In the genomic region with DNA sequence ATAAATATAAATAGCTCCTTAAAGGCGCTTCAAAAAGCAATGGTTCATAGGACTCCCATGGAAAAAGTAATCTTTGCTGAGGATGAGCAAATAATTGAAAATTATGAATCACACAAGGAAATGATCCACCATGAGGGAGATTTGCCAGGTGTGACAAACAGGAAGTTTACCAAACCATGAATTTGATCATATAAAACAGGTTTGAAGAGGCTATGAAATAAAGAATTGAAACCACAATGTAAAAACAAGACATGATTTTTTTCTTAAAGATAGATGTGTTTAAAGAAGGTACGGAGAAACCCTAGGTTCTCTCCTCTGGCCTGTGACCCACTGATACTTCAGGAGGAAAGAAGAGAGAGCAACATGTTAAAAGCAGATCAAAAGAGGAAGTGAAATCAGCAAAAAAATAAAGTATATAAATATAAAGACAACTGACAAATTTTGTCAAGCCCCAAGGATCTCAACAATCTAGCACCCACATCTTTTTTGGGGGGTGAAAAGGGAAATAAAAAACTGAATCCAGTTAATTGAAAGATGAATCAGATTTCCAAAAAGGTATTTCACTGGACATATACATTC, we compare ENCODE assay signal across 10 cellular contexts.
DNase-seq lines count a peak whose midpoint lies in the region; ATAC-seq and TF ChIP-seq lines count a peak whose summit lies in the region.
"Had no signal": no experiment of that assay in that cellular context is flagged by ENCODE, and none has a peak within 500 bp of the region (broad histone marks: within the 10 kb centered on the region; RNA-seq: fewer than 3 reads in every experiment).

No MANE protein-coding gene starts in this region.

- H3K4me3 ChIP-seq in PC-3 (ENCODE audit: low read length) (peak overlapping the region; percentile 12; the same call in 1 of the 2 replicates), upper lobe of right lung (no peak overlapping the region)

- peak overlapping the region; percentile 64 for H3K9ac ChIP-seq in PC-3 (ENCODE audit: low read length)

- CTCF ChIA-PET in PC-3 (lab: Charles Lee): interaction anchor here (0.7 to 1.0 kb wide), 5 partner anchors 37 to 154 kb away, joined by 3 to 4 read pairs (median 4); no protein-coding TSS in a partner anchor

- H3K9me3 ChIP-seq in PC-3 (ENCODE audit: low read length) (no peaks in the 10 kb centered on the region), upper lobe of right lung (no peaks in the 10 kb centered on the region)

- no peaks in the 10 kb centered on the region for H3K79me2 ChIP-seq in PC-3 (ENCODE audit: low read length)

- H3K27ac ChIP-seq in PC-3 (ENCODE audit: low read length) (peak overlapping the region; percentile 88), upper lobe of right lung (no peak overlapping the region)

- H3K27me3 ChIP-seq in PC-3 (ENCODE audit: low read length) (no peaks in the 10 kb centered on the region), upper lobe of right lung (no peaks in the 10 kb centered on the region)

- H3K4me2 ChIP-seq in PC-3 (ENCODE audit: low read length): peak overlapping the region; percentile 58

- peaks cover 13% of the 10 kb centered on the region for H3F3A ChIP-seq in PC-3 (ENCODE audit: low read length, unreplicated experiment)

- H3K9me2 ChIP-seq in PC-3 (replicated peaks; ENCODE audit: low read length): no peaks in the 10 kb centered on the region

- POLR2A ChIA-PET in PC-3 (lab: Charles Lee; ENCODE audit: unreplicated experiment): interaction anchor here (0.6 kb wide), 5 partner anchors 37 to 755 kb away, joined by 3 to 5 read pairs (median 3); no protein-coding TSS in a partner anchor

- peak; percentile 21 for DNase-seq in CD1c-positive myeloid dendritic cell (ENCODE audit: extremely low spot score)
- DNase-seq in PC-3: peak; percentile 100
- no peak for DNase-seq in cerebellar nuclear complex (lab: John Stamatoyannopoulos, UW)
- DNase-seq in SW480 (ENCODE audit: low spot score): no peak
- DNase-seq in kidney glomerular epithelial cell (lab: John Stamatoyannopoulos, UW): no peak
- no peak for DNase-seq in upper lobe of right lung
- DNase-seq: hippocampal formation, NCI-H187 treated with DMSO at 0.1 percent for 48 hours had no signal

- intact Hi-C loops in PC-3 (cut with micrococcal nuclease) (loop anchor here (1.0 to 10.0 kb wide), 10 partner anchors 31 to 262 kb away; no protein-coding TSS in a partner anchor), upper lobe of right lung (cut with DNase I) (no loop called here)

- ATAC-seq in GM19328 (IDR thresholded peaks at IDR 0.05; ENCODE audit: unreplicated experiment) (peak; percentile 80), HG03060 (IDR thresholded peaks at IDR 0.05; ENCODE audit: low read depth, unreplicated experiment) (peak; percentile 82), PC-3 (peak; percentile 84), upper lobe of right lung (no peak)

- TF ChIP-seq CTCF in PC-3 (conservative IDR thresholded peaks at IDR 0.05; ENCODE audit: low read depth, low read length): no peak
- TF ChIP-seq CTCF in upper lobe of right lung (IDR thresholded peaks at IDR 0.05): no peak

- H3K36me3 ChIP-seq in PC-3 (ENCODE audit: low read depth, low read length): no peaks in the 10 kb centered on the region
- H3K36me3 ChIP-seq in upper lobe of right lung: no peaks in the 10 kb centered on the region

- H3K4me1 ChIP-seq in PC-3 (ENCODE audit: insufficient read depth, low read length) (peaks cover 45% of the 10 kb centered on the region), upper lobe of right lung (peaks cover 32% of the 10 kb centered on the region)

- no TSS peak for BruUV-seq in PC-3 (replicated peaks; lab: Mats Ljungman, UMichigan)

- H2AFZ ChIP-seq in PC-3 (ENCODE audit: low read length): no peak overlapping the region

- no peaks in the 10 kb centered on the region for H4K20me1 ChIP-seq in PC-3 (ENCODE audit: low read length)

Comparison
In these comparisons a context has a peak if more than half of its experiments do, and no peak if none do; other contexts are left out.
1. DNase-seq: peak in CD1c-positive myeloid dendritic cell (single experiment) and PC-3 (single experiment); none in cerebellar nuclear complex (0 of 2), SW480 (single experiment), kidney glomerular epithelial cell (single experiment) and upper lobe of right lung (single experiment).